Comparison of ENCODE assay signal across 17 cellular contexts in genomic region chrX:72028701-72029470, GRCh38.
A peak's percentile ranks its signal among the peaks of the same experiment; 100 is the strongest.
DNase-seq lines count a peak whose midpoint lies in the region; ATAC-seq, FAIRE-seq and TF ChIP-seq lines count a peak whose summit lies in the region.
"Had no signal": no experiment of that assay in that cellular context is flagged by ENCODE, and none has a peak within 500 bp of the region (broad histone marks: within the 10 kb centered on the region; RNA-seq: fewer than 3 reads in every experiment).

No MANE protein-coding gene starts in this region.

- no peak for FAIRE-seq in A549 (lab: Jason Lieb, UNC)
- FAIRE-seq: G401.6 had no signal

- no TSS peak for BruUV-seq in PC-3 (replicated peaks; lab: Mats Ljungman, UMichigan)

- H3K9ac ChIP-seq in PC-3 (ENCODE audit: low read length), result peak overlapping the region; percentile 46
- H3K9ac ChIP-seq in parathyroid adenoma, result no peak overlapping the region

- WGBS in A549 (ENCODE audit: missing lambda C conversion rate), result 95% methylated on average over 6 of the region's 6 CpGs
- 71% methylated on average over 1 of the region's 6 CpGs; no CpG with 5 or more reads in 1 of the 2 donors for WGBS in gastroesophageal sphincter (ENCODE audit: low coverage in 1 of 2), 2 donors

- POLR2A ChIA-PET in A549 (lab: Yijun Ruan, JAX), result interaction anchor here (0.6 to 1.5 kb wide), 2 partner anchors 76 to 152 kb away, joined by 3 to 4 read pairs; partner anchors contain the start of gene PIN4
- POLR2A ChIA-PET in PC-3 (lab: Charles Lee; ENCODE audit: unreplicated experiment), result interaction anchor here (0.6 kb wide), 1 partner anchor 173 kb away, joined by 3 read pairs; no protein-coding TSS in a partner anchor

- ATAC-seq in A549 (no peak; a peak in 2 of 6 replicates), PC-3 (no peak; the same call in 1 of the 2 replicates), gastroesophageal sphincter (no peak), GM21786 (IDR thresholded peaks at IDR 0.05; ENCODE audit: unreplicated experiment) (no peak)

- H3K27ac ChIP-seq in A549 (peak overlapping the region; percentile 43 to 82; a peak in 5 of 6 replicates), PC-3 (ENCODE audit: low read length) (peak overlapping the region; percentile 92), gastroesophageal sphincter (peak overlapping the region; percentile 53 to 79 (median 74)), parathyroid adenoma (peak overlapping the region; percentile 86), substantia nigra (ENCODE audit: low read depth, low read length, poor library complexity, severe bottlenecking) (no peak overlapping the region)

- CTCF ChIA-PET in A549 (lab: Yijun Ruan, JAX), result interaction anchor here (1.1 to 5.0 kb wide), 6 partner anchors 8 to 98 kb away, joined by 4 to 43 read pairs (median 8); no protein-coding TSS in a partner anchor
- CTCF ChIA-PET in PC-3 (lab: Charles Lee), result interaction anchor here (0.5 to 1.4 kb wide), 2 partner anchors 7 to 60 kb away, joined by 3 to 4 read pairs; no protein-coding TSS in a partner anchor

- peak overlapping the region; percentile 80; the same call in 2 of the 3 replicates for H3K4me2 ChIP-seq in A549
- H3K4me2 ChIP-seq in PC-3 (ENCODE audit: low read length), result peak overlapping the region; percentile 76
- H3K4me2 ChIP-seq in parathyroid adenoma (ENCODE audit: low read length), result no peak overlapping the region

- H3K9me2 ChIP-seq in PC-3 (replicated peaks; ENCODE audit: low read length), result no peaks in the 10 kb centered on the region

- H3F3A ChIP-seq in PC-3 (ENCODE audit: low read length, unreplicated experiment), result peaks cover 4% of the 10 kb centered on the region

- no peak overlapping the region for H2AFZ ChIP-seq in PC-3 (ENCODE audit: low read length)
- no peak overlapping the region for H2AFZ ChIP-seq in parathyroid adenoma

- H4K20me1 ChIP-seq in PC-3 (ENCODE audit: low read length), result no peaks in the 10 kb centered on the region

- TF ChIP-seq RAD21 in A549 (conservative IDR thresholded peaks at IDR 0.05 in 1 of 2, IDR thresholded peaks at IDR 0.05 in 1 of 2), result no peak

- TF ChIP-seq EP300 in A549 (IDR thresholded peaks at IDR 0.05) (no peak), gastroesophageal sphincter (IDR thresholded peaks at IDR 0.05) (no peak)

- H3K36me3 ChIP-seq in PC-3 (ENCODE audit: low read depth, low read length) (no peaks in the 10 kb centered on the region), gastroesophageal sphincter (no peaks in the 10 kb centered on the region), parathyroid adenoma (ENCODE audit: control insufficient read depth, insufficient read depth, low read length) (no peaks in the 10 kb centered on the region)
- H3K36me3 ChIP-seq: HAP-1 had no signal

- intact Hi-C loops in PC-3 (cut with micrococcal nuclease), result no loop called here

- TF ChIP-seq CTCF in A549 (IDR thresholded peaks at IDR 0.05), result no peak
- TF ChIP-seq CTCF in PC-3 (conservative IDR thresholded peaks at IDR 0.05; ENCODE audit: low read depth, low read length), result no peak
- TF ChIP-seq CTCF in gastroesophageal sphincter (IDR thresholded peaks at IDR 0.05), result no peak
- no peak for TF ChIP-seq CTCF in parathyroid adenoma (IDR thresholded peaks at IDR 0.05)

- DNase-seq in A549 (ENCODE audit: low read depth in 1 of 2, low spot score in 1 of 2) (no peak), PC-3 (no peak), substantia nigra (lab: John Stamatoyannopoulos, UW) (no peak), GDM1 (lab: John Stamatoyannopoulos, UW) (no peak), T1000 (lab: John Stamatoyannopoulos, UW) (no peak)
- DNase-seq: activated B cell treated with CpG ODN at 0.5 μM for 24 hours; activated gamma-delta T cell; anterior cingulate cortex; COR-L47; NCI-H2081 treated with DMSO at 0.1 percent for 48 hours; RPMI8226; stimulated activated CD4-positive, alpha-beta T cell treated with anti-CD3 and anti-CD28 coated beads, Interleukin-2, amount 100 ng/mL, for 48 hours had no signal

- H3K27me3 ChIP-seq in PC-3 (ENCODE audit: low read length), result no peaks in the 10 kb centered on the region
- H3K27me3 ChIP-seq in gastroesophageal sphincter, result no peaks in the 10 kb centered on the region
- H3K27me3 ChIP-seq in parathyroid adenoma (ENCODE audit: control insufficient read depth, insufficient read depth, low read length), result no peaks in the 10 kb centered on the region

- no peak overlapping the region for H3K4me3 ChIP-seq in A549
- H3K4me3 ChIP-seq in PC-3 (ENCODE audit: low read length), result no peak overlapping the region
- no peak overlapping the region for H3K4me3 ChIP-seq in gastroesophageal sphincter
- no peak overlapping the region for H3K4me3 ChIP-seq in parathyroid adenoma (ENCODE audit: low read depth, low read length)
- H3K4me3 ChIP-seq: HAP-1 had no signal

- TF ChIP-seq POLR2A in A549 (IDR thresholded peaks at IDR 0.05; ENCODE audit: low read length) (no peak), gastroesophageal sphincter (IDR thresholded peaks at IDR 0.05) (no peak)

- H3K4me1 ChIP-seq in A549 (peaks cover 36% of the 10 kb centered on the region), PC-3 (ENCODE audit: insufficient read depth, low read length) (peaks cover 43% of the 10 kb centered on the region), gastroesophageal sphincter (peaks cover 0 to 34% (median 3%) of the 10 kb centered on the region in 3 donors), parathyroid adenoma (peaks cover 24% of the 10 kb centered on the region)
- H3K4me1 ChIP-seq: HAP-1 had no signal

- H3K79me2 ChIP-seq in PC-3 (ENCODE audit: low read length) (no peaks in the 10 kb centered on the region), parathyroid adenoma (no peaks in the 10 kb centered on the region)

- H3K9me3 ChIP-seq in A549 (no peaks in the 10 kb centered on the region), PC-3 (ENCODE audit: low read length) (no peaks in the 10 kb centered on the region), gastroesophageal sphincter (no peaks in the 10 kb centered on the region), parathyroid adenoma (ENCODE audit: control insufficient read depth, low read length) (no peaks in the 10 kb centered on the region)
- H3K9me3 ChIP-seq: HAP-1 had no signal

TF ChIP-seq in A549, 52 proteins besides CTCF, POLR2A, EP300 and RAD21:
- TF ChIP-seq ATOH8 (CRISPR knock-in tag; IDR thresholded peaks at IDR 0.05; ENCODE audit: low read depth) (no peak), FOSL2 (IDR thresholded peaks at IDR 0.05) (no peak), FOSL2 (CRISPR knock-in tag; IDR thresholded peaks at IDR 0.05) (no peak), HDAC2 (IDR thresholded peaks at IDR 0.05) (no peak), CBX8 (IDR thresholded peaks at IDR 0.05) (no peak), HOXB5 (CRISPR knock-in tag; IDR thresholded peaks at IDR 0.05) (no peak), BHLHE40 (IDR thresholded peaks at IDR 0.05; ENCODE audit: low read depth, low read length) (no peak), TFCP2L1 (CRISPR knock-in tag; IDR thresholded peaks at IDR 0.05) (no peak), ZC3H11A (IDR thresholded peaks at IDR 0.05) (no peak), HMGXB4 (CRISPR knock-in tag; IDR thresholded peaks at IDR 0.05; ENCODE audit: borderline replicate concordance) (no peak), PHF8 (IDR thresholded peaks at IDR 0.05; ENCODE audit: borderline replicate concordance, low read depth) (no peak), HES2 (IDR thresholded peaks at IDR 0.05) (no peak), GATA3 (IDR thresholded peaks at IDR 0.05; ENCODE audit: borderline replicate concordance) (no peak), FOXS1 (CRISPR knock-in tag; IDR thresholded peaks at IDR 0.05) (no peak), KDM5A (IDR thresholded peaks at IDR 0.05) (no peak), CEBPB (IDR thresholded peaks at IDR 0.05) (no peak)
